Comparison of ENCODE assay signal across 33 cellular contexts in the genomic region with DNA sequence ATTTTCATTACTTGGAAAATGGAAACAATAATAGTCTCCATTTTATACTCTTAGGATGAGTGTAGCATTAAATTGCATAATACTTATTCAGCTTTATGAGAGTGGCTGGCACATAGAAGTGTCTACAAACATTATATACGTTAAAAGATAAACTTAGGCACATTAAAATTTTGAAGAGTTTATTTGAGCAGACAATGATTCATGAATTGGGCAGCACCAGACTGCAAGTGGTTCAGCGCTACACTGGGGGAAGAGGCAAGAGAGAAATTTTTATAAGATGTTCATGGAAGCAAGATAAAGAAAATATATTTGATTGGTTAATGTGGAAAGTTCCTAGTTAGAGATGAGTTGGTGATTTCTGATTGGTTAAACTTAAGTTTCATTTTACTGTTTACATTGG.
"Had no signal": no experiment of that assay in that cellular context is flagged by ENCODE, and none has a peak within 500 bp of the region (broad histone marks: within the 10 kb centered on the region; RNA-seq: fewer than 3 reads in every experiment).

No MANE protein-coding gene starts in this region.

- H3K27me3 ChIP-seq: MG63 had no signal

- H3K9me3 ChIP-seq: MG63 had no signal

- H3K36me3 ChIP-seq: MG63 had no signal

- DNase-seq: Karpas-422, MG63, MM.1S, MV-4-11, NCI-H1048, NCI-H1092, NCI-H1092 treated with DMSO at 0.1 percent for 48 hours, NCI-H1105, NCI-H1105 treated with DMSO at 0.1 percent for 48 hours, NCI-H1417, NCI-H1417 treated with DMSO at 0.1 percent for 48 hours, NCI-H1436, NCI-H1436 treated with DMSO at 0.1 percent for 48 hours, NCI-H146, NCI-H1694, NCI-H1694 treated with DMSO at 0.1 percent for 48 hours, NCI-H187, NCI-H187 treated with DMSO at 0.1 percent for 48 hours, NCI-H1930, NCI-H2029, NCI-H2029 treated with DMSO at 0.1 percent for 48 hours, NCI-H2081, NCI-H2081 treated with DMSO at 0.1 percent for 48 hours, NCI-H2107, NCI-H2171, NCI-H2171 treated with DMSO at 0.1 percent for 48 hours, NCI-H2227 treated with DMSO at 0.1 percent for 48 hours, NCI-H226, NCI-H345, NCI-H446, NCI-H446 treated with DMSO at 0.1 percent for 48 hours, NCI-H510A, NCI-H510A treated with DMSO at 0.1 percent for 48 hours had no signal

- H3K4me3 ChIP-seq: MG63 had no signal
